Comparison of ENCODE assay signal across 11 cellular contexts in genomic region chr1:112509660-112510178, GRCh38. TPM values are rescaled to one million over a fixed set of nuclear protein-coding genes. Genes with fewer than 3 reads are reported as not detected.
DNase-seq lines count a peak whose midpoint lies in the region; ATAC-seq, FAIRE-seq and TF ChIP-seq lines count a peak whose summit lies in the region.
"Had no signal": no experiment of that assay in that cellular context is flagged by ENCODE, and none has a peak within 500 bp of the region (broad histone marks: within the 10 kb centered on the region; RNA-seq: fewer than 3 reads in every experiment).

No MANE protein-coding gene starts in this region.

- H3K4me1 Mint-ChIP-seq in Caco-2 (ENCODE audit: low read depth, unreplicated experiment) = no peaks in the 10 kb centered on the region
- peaks cover 20% of the 10 kb centered on the region for H3K4me1 Mint-ChIP-seq in WTC11

- H3K27ac ChIP-seq in esophagus squamous epithelium (peak overlapping the region in 3 of 4 donors; percentile 43 to 82 (median 71)), osteoblast (ENCODE audit: low read depth, low read length) (no peak overlapping the region), small intestine (ENCODE audit: low read depth in 1 of 2, low read length in 1 of 2) (peak overlapping the region in 1 of 2 donors; percentile 41)
- H3K27ac ChIP-seq: body of pancreas had no signal

- H3K27me3 ChIP-seq in Caco-2 (replicated peaks; ENCODE audit: control insufficient read depth, insufficient read depth, low read length) (no peaks in the 10 kb centered on the region), esophagus squamous epithelium (peaks cover 0 to 38% (median 3%) of the 10 kb centered on the region in 4 donors), osteoblast (ENCODE audit: insufficient read depth, low read length) (peaks cover 9% of the 10 kb centered on the region), small intestine (ENCODE audit: control insufficient read depth in 2 of 2, insufficient read depth in 2 of 2, low read length in 2 of 2) (no peaks in the 10 kb centered on the region)

- H3K9me3 Mint-ChIP-seq in Caco-2 (ENCODE audit: unreplicated experiment) (no peaks in the 10 kb centered on the region), WTC11 (no peaks in the 10 kb centered on the region)

- H3K9me3 ChIP-seq in Caco-2 (no peaks in the 10 kb centered on the region), esophagus squamous epithelium (no peaks in the 10 kb centered on the region), osteoblast (ENCODE audit: low read depth, low read length) (no peaks in the 10 kb centered on the region), small intestine (ENCODE audit: control insufficient read depth, low read depth) (no peaks in the 10 kb centered on the region)
- H3K9me3 ChIP-seq: body of pancreas had no signal

- FAIRE-seq in small intestine (lab: Jason Lieb, UNC) = no peak
- FAIRE-seq in D721Med (lab: Jason Lieb, UNC) = no peak

- 65 to 73% methylated on average over 7 to 16 of the region's 16 CpGs for WGBS in esophagus squamous epithelium, 2 donors
- 38 to 55% (median 39%) methylated on average over 16 of the region's 16 CpGs for WGBS in small intestine, 3 donors

- POLR2A ChIA-PET in Caco-2 (lab: Charles Lee) (no interaction called here), WTC11 (lab: Charles Lee) (interaction anchor here (1.3 to 1.9 kb wide), 2 partner anchors 8 to 48 kb away, joined by 3 to 5 read pairs; no protein-coding TSS in a partner anchor)

- no peak overlapping the region for H2AFZ ChIP-seq in osteoblast (ENCODE audit: low read length)

- H3K27ac Mint-ChIP-seq in Caco-2 (ENCODE audit: unreplicated experiment) (no peak overlapping the region), WTC11 (no peak overlapping the region)

- peak overlapping the region; percentile 71 for H3K4me3 Mint-ChIP-seq in Caco-2 (ENCODE audit: unreplicated experiment)
- peak overlapping the region; percentile 68 for H3K4me3 Mint-ChIP-seq in WTC11

- H3K79me2 ChIP-seq in osteoblast (ENCODE audit: insufficient read depth, low read length) = no peaks in the 10 kb centered on the region

- no peaks in the 10 kb centered on the region for H4K20me1 ChIP-seq in osteoblast (ENCODE audit: insufficient read depth, low read length)

- intact Hi-C loops in Caco-2 (cut with micrococcal nuclease; ENCODE audit: unreplicated experiment) = no loop called here
- intact Hi-C loops in esophagus squamous epithelium (cut with DNase I) = loop anchor here (10.0 kb wide), 1 partner anchor 195 kb away; the partner anchor contains the start of gene RHOC

- H3K36me3 ChIP-seq in Caco-2 (ENCODE audit: control insufficient read depth, insufficient read depth, low read length) (no peaks in the 10 kb centered on the region), esophagus squamous epithelium (peaks cover 0 to under 1% (median 0%) of the 10 kb centered on the region in 3 donors), osteoblast (ENCODE audit: insufficient read depth, low read length) (no peaks in the 10 kb centered on the region), small intestine (ENCODE audit: control insufficient read depth in 2 of 2, insufficient read depth in 2 of 2, low read length in 2 of 2) (no peaks in the 10 kb centered on the region)

- peaks cover 8% of the 10 kb centered on the region for H3K27me3 Mint-ChIP-seq in Caco-2 (ENCODE audit: insufficient read depth, unreplicated experiment)
- H3K27me3 Mint-ChIP-seq in WTC11 (ENCODE audit: low read depth) = peaks cover 83% of the 10 kb centered on the region

- H3K4me1 ChIP-seq in Caco-2 (no peaks in the 10 kb centered on the region), esophagus squamous epithelium (peaks cover 20 to 71% (median 28%) of the 10 kb centered on the region in 3 donors), osteoblast (ENCODE audit: insufficient read depth, low read length) (peaks cover 22% of the 10 kb centered on the region), small intestine (ENCODE audit: control insufficient read depth in 2 of 2, insufficient read depth in 1 of 2, low read depth in 1 of 2, low read length in 1 of 2) (no peaks in the 10 kb centered on the region)

- peak overlapping the region; percentile 87 for H3K4me2 ChIP-seq in osteoblast (ENCODE audit: insufficient read depth, low read length)

- DNase-seq in Caco-2 = no peak
- no peak for DNase-seq in WTC11 (ENCODE audit: low spot score)
- no peak for DNase-seq in esophagus squamous epithelium (lab: John Stamatoyannopoulos, UW)
- DNase-seq in osteoblast (ENCODE audit: insufficient read length, low spot score, missing footprints) = peak; percentile 81
- DNase-seq in small intestine = no peak
- no peak for DNase-seq in D721Med (ENCODE audit: insufficient read length, low spot score)
- DNase-seq: NCI-H1105, NCI-H748 treated with DMSO at 0.1 percent for 48 hours had no signal

- TF ChIP-seq CTCF in Caco-2 (IDR thresholded peaks at IDR 0.05; ENCODE audit: insufficient read depth in 1 of 2, low read depth in 1 of 2, low read length in 1 of 2, severe bottlenecking in 1 of 2, unreplicated experiment in 1 of 2) = no peak
- no peak for TF ChIP-seq CTCF in WTC11 (IDR thresholded peaks at IDR 0.05)
- TF ChIP-seq CTCF in esophagus squamous epithelium (IDR thresholded peaks at IDR 0.05) = no peak
- no peak for TF ChIP-seq CTCF in osteoblast (IDR thresholded peaks at IDR 0.05; ENCODE audit: extremely low read depth, low read depth, low read length)
- no peak for TF ChIP-seq CTCF in D721Med (IDR thresholded peaks at IDR 0.05; ENCODE audit: insufficient read depth, missing control alignments)

- no peak for TF ChIP-seq POLR2A in esophagus squamous epithelium (IDR thresholded peaks at IDR 0.05)

- H3K4me3 ChIP-seq in Caco-2 (ENCODE audit: low read depth, low read length) (no peak overlapping the region), esophagus squamous epithelium (peak overlapping the region; percentile 51 to 75 (median 74)), osteoblast (ENCODE audit: insufficient read depth, low read length) (peak overlapping the region; percentile 71), small intestine (ENCODE audit: low read depth in 1 of 2, low read length in 2 of 2) (no peak overlapping the region)

- ATAC-seq in WTC11 (no peak), HG02571 (IDR thresholded peaks at IDR 0.05; ENCODE audit: unreplicated experiment) (no peak), GM19455 (IDR thresholded peaks at IDR 0.05; ENCODE audit: unreplicated experiment) (no peak)

- CTCF ChIA-PET in Caco-2 (lab: Charles Lee) = no interaction called here
- CTCF ChIA-PET in WTC11 (lab: Charles Lee) = interaction anchor here (0.6 to 2.7 kb wide), 9 partner anchors 14 to 213 kb away, joined by 3 to 13 read pairs (median 8); partner anchors contain the start of gene MOV10

- no TSS peak for BruUV-seq in Caco-2 (replicated peaks; lab: Mats Ljungman, UMichigan)

- H3K36me3 Mint-ChIP-seq in Caco-2 (ENCODE audit: insufficient read depth, unreplicated experiment) (no peaks in the 10 kb centered on the region), WTC11 (no peaks in the 10 kb centered on the region)

TF ChIP-seq in WTC11, 78 proteins besides CTCF, POLR2A, EP300 and RAD21:
- TF ChIP-seq ZSCAN18 (CRISPR knock-in tag; IDR thresholded peaks at IDR 0.05) = no peak

RNA-seq across cellular contexts. Expression of gene WNT2B, which starts 1.0 kb away (rescaled TPM):
- 0.46 and 0.70 TPM in 2 replicates for total RNA-seq in Caco-2 (2022)
- 1.0 to 1.2 TPM (median 1.0 TPM) in 3 replicates for total RNA-seq in WTC11 (2021)
- total RNA-seq in esophagus squamous epithelium = 10 to 100 TPM in 2 of 4 donors, 1 to 10 TPM in 2; 2.9 to 11.6 (median 8.2) TPM
- total RNA-seq in osteoblast = 1.5 and 2.2 TPM in 2 replicates
- polyA plus RNA-seq in small intestine = 1 to 10 TPM; 1.6 to 3.6 (median 3.6) TPM

Comparison
In these comparisons a context has a peak if more than half of its experiments do, and no peak if none do; other contexts are left out.
1. H3K4me3 ChIP-seq: peak in esophagus squamous epithelium (4 of 4) and osteoblast (single experiment); none in Caco-2 (single experiment) and small intestine (0 of 2).